8 cellular contexts compared by ENCODE assay signal in the genomic region with DNA sequence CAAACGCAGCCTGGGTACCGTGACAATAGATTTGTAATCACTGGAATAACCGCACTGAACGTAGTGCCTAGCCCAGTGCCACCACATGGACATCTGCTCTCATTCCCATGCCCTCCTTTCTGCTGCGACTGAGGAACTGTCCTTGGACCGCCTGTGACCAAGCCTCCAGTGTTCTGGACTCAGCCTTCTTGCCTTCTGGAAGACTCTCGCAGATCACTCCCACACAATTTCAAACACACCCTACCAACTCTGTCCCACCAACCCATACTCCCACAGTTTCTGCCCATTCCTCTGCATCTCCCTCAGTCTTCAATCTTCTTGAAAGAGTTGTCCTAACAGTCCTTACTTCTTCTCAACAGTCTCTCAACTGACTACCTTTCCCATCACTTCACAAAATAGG. TPM values are rescaled to one million over a fixed set of nuclear protein-coding genes. Genes with fewer than 3 reads are reported as not detected.
A peak's percentile ranks its signal among the peaks of the same experiment; 100 is the strongest.
DNase-seq lines count a peak whose midpoint lies in the region; ATAC-seq and TF ChIP-seq lines count a peak whose summit lies in the region.

No MANE protein-coding gene starts in this region.

- H3K4me3 Mint-ChIP-seq in naive thymus-derived CD8-positive, alpha-beta T cell = peak overlapping the region; percentile 86 to 100 (median 97)

- POLR2A ChIA-PET in AG04450 (lab: Yijun Ruan, JAX) = no interaction called here
- POLR2A ChIA-PET in naive thymus-derived CD8-positive, alpha-beta T cell (lab: Charles Lee) = interaction anchor here (0.9 to 6.8 kb wide), 6 partner anchors 8 to 55 kb away, joined by 3 to 94 read pairs (median 3); no protein-coding TSS in a partner anchor

- H3K27me3 Mint-ChIP-seq in naive thymus-derived CD8-positive, alpha-beta T cell = no peaks in the 10 kb centered on the region

- peak overlapping the region; percentile 89 to 99 (median 98) for H3K27ac Mint-ChIP-seq in naive thymus-derived CD8-positive, alpha-beta T cell

- no peaks in the 10 kb centered on the region for H3K9me3 Mint-ChIP-seq in naive thymus-derived CD8-positive, alpha-beta T cell

- CTCF ChIA-PET in AG04450 (lab: Charles Lee) = interaction anchor here (0.5 to 0.7 kb wide), 2 partner anchors 29 to 81 kb away, joined by 3 to 5 read pairs; no protein-coding TSS in a partner anchor

- ATAC-seq in GM19455 (IDR thresholded peaks at IDR 0.05; ENCODE audit: unreplicated experiment) = peak; percentile 17
- ATAC-seq in naive thymus-derived CD8-positive, alpha-beta T cell = peak in 1 of 2 donors; percentile 2

- no peaks in the 10 kb centered on the region for H3K27me3 ChIP-seq in AG04450 (ENCODE audit: control insufficient read depth, insufficient read depth, low read length)
- H3K27me3 ChIP-seq in breast epithelium = no peaks in the 10 kb centered on the region

- DNase-seq in AG04450 (ENCODE audit: low read depth, low spot score) = no peak
- DNase-seq in LNCaP clone FGC (ENCODE audit: low read depth) = no peak
- no peak for DNase-seq in breast epithelium (ENCODE audit: low spot score in 2 of 2)
- no peak for DNase-seq in naive thymus-derived CD8-positive, alpha-beta T cell
- DNase-seq in NCI-H2196 (lab: John Stamatoyannopoulos, UW; ENCODE audit: unreplicated experiment) = no peak
- no peak for DNase-seq in NAMALWA (ENCODE audit: low spot score)
- no peak for DNase-seq in erythroblast (lab: John Stamatoyannopoulos, UW)

- H3K36me3 Mint-ChIP-seq in naive thymus-derived CD8-positive, alpha-beta T cell = peaks cover 0 to 38% (median 3%) of the 10 kb centered on the region in 3 donors

- H3K27ac ChIP-seq in AG04450 (ENCODE audit: low read depth, low read length) (no peak overlapping the region), breast epithelium (peak overlapping the region; percentile 92 to 93)

- H3K4me3 ChIP-seq in AG04450 (ENCODE audit: low read depth, low read length) = peak overlapping the region; percentile 81
- H3K4me3 ChIP-seq in LNCaP clone FGC (ENCODE audit: low read depth, low read length) = peak overlapping the region; percentile 85
- peak overlapping the region; percentile 84 to 90 (median 87) for H3K4me3 ChIP-seq in breast epithelium

- H3K9me3 ChIP-seq in AG04450 (ENCODE audit: control insufficient read depth, insufficient read depth, low read length) = no peaks in the 10 kb centered on the region
- H3K9me3 ChIP-seq in breast epithelium = no peaks in the 10 kb centered on the region

- intact Hi-C loops in breast epithelium (cut with DNase I; ENCODE audit: low total_unique reads) = no loop called here

- H3K36me3 ChIP-seq in breast epithelium = no peaks in the 10 kb centered on the region

- peaks cover 0 to 13% of the 10 kb centered on the region in 2 donors for H3K4me1 ChIP-seq in breast epithelium

- TF ChIP-seq CTCF in AG04450 (IDR thresholded peaks at IDR 0.05; ENCODE audit: low read depth, low read length) (no peak), LNCaP clone FGC (IDR thresholded peaks at IDR 0.05; ENCODE audit: control insufficient read depth, extremely low read depth, insufficient read depth) (no peak), breast epithelium (IDR thresholded peaks at IDR 0.05) (no peak)

- TF ChIP-seq POLR2A in breast epithelium (IDR thresholded peaks at IDR 0.05) (no peak), erythroblast (IDR thresholded peaks at IDR 0.05; ENCODE audit: low read length) (no peak)

- H3K4me1 Mint-ChIP-seq in naive thymus-derived CD8-positive, alpha-beta T cell = peaks cover 34 to 84% (median 81%) of the 10 kb centered on the region in 4 donors

RNA-seq across cellular contexts. Expression of a gene that starts 2.1 kb away (rescaled TPM):
- polyA plus RNA-seq in AG04450 (2011; rRNA removed) = 15.5 and 18.8 TPM in 2 replicates
- polyA minus RNA-seq in AG04450 (2011; rRNA and poly(A)+ RNA removed) = 12.3 and 14.0 TPM in 2 replicates
- 100 to 1,000 TPM in 1 of 3 donors, 10 to 100 TPM in 2; 65.6 to 101 (median 75.4) TPM for total RNA-seq in breast epithelium
- total RNA-seq in naive thymus-derived CD8-positive, alpha-beta T cell = 100 to 1,000 TPM; 108 to 114 TPM
- 10 to 100 TPM; 36.6 to 41.6 (median 39.0) TPM for polyA plus RNA-seq in naive thymus-derived CD8-positive, alpha-beta T cell

RNA-seq across cellular contexts. Expression of a gene that starts 53.7 kb away (rescaled TPM):
- polyA plus RNA-seq in AG04450 (2011; rRNA removed) = 66.8 and 68.5 TPM in 2 replicates
- 41.6 and 49.0 TPM in 2 replicates for polyA minus RNA-seq in AG04450 (2011; rRNA and poly(A)+ RNA removed)
- total RNA-seq in breast epithelium = 10 to 100 TPM; 19.2 to 33.1 (median 23.9) TPM
- total RNA-seq in naive thymus-derived CD8-positive, alpha-beta T cell = 10 to 100 TPM; 51.6 to 62.4 TPM
- polyA plus RNA-seq in naive thymus-derived CD8-positive, alpha-beta T cell = 10 to 100 TPM; 64.2 to 69.3 (median 64.9) TPM
